Comparison of ENCODE assay signal across 21 cellular contexts in the genomic region with DNA sequence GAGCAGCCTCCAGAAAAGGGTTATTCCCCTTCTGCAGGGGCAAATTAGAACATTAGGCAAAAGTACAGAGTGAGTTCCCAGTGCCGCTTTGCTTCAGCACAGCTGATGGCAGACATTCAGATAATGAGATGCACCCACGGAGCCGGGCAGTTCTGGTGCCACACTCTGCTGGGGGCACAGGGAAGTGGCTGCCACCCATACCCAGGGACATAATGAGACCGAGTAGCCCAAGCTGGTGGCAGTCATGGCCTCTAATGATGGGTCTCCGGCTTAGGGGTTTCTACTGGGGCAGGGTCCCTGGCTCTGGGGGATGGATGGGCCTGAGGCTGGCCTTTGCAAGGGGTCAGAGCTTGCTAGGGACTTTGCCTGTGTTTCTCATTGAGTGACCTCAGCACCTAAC. TPM values are rescaled to one million over a fixed set of nuclear protein-coding genes. Genes with fewer than 3 reads are reported as not detected.
"Had no signal": no experiment of that assay in that cellular context is flagged by ENCODE, and none has a peak within 500 bp of the region (broad histone marks: within the 10 kb centered on the region; RNA-seq: fewer than 3 reads in every experiment).

No MANE protein-coding gene starts in this region.

- ATAC-seq: left lung; naive thymus-derived CD8-positive, alpha-beta T cell; pancreas; stimulated activated naive B cell treated with anti-CD40 and anti-IgM and Interleukin-4, amounts not matched to agents 10 μg/mL and 1 μg/mL and 100 μg/mL, for 72 hours had no signal

- H3K36me3 Mint-ChIP-seq: activated naive CD8-positive, alpha-beta T cell treated with anti-CD3 and anti-CD28 coated beads for 36 hours; memory B cell; naive thymus-derived CD8-positive, alpha-beta T cell; stimulated activated naive B cell treated with anti-CD40 and anti-IgM and Interleukin-4, amounts not matched to agents 10 μg/mL and 1 μg/mL and 100 μg/mL, for 72 hours had no signal

- H3K9me3 ChIP-seq: left lung, pancreas, thyroid gland, uterus had no signal

- H3K27me3 ChIP-seq: brain microvascular endothelial cell, thyroid gland, uterus had no signal

- H3K4me3 ChIP-seq: coronary artery, left lung, pancreas, thyroid gland, uterus had no signal

- H3K4me1 ChIP-seq: pancreas, thyroid gland had no signal

- H3K4me1 Mint-ChIP-seq: activated naive CD8-positive, alpha-beta T cell treated with anti-CD3 and anti-CD28 coated beads for 36 hours; central memory CD8-positive, alpha-beta T cell; memory B cell; stimulated activated naive B cell treated with anti-CD40 and anti-IgM and Interleukin-4, amounts not matched to agents 10 μg/mL and 1 μg/mL and 100 μg/mL, for 72 hours had no signal

- H3K27me3 Mint-ChIP-seq: activated naive CD8-positive, alpha-beta T cell treated with anti-CD3 and anti-CD28 coated beads for 36 hours; memory B cell had no signal

- H3K27ac ChIP-seq: brain microvascular endothelial cell, left lung, pancreas, thyroid gland, uterus, VCaP had no signal

- H3K4me3 Mint-ChIP-seq: activated naive CD8-positive, alpha-beta T cell treated with anti-CD3 and anti-CD28 coated beads for 36 hours; activated T-helper 1 cell treated with anti-CD3 and anti-CD28 coated beads, Interleukin-12 subunit alpha, Interleukin-12 subunit beta, Interleukin-2, Interleukin-4 antibody, amounts not matched to agents 30 ng/mL and 10 ng/mL and 1 ng/mL, durations not matched to agents 14 hours and 24 hours and 36 hours; central memory CD8-positive, alpha-beta T cell; memory B cell; naive thymus-derived CD8-positive, alpha-beta T cell; stimulated activated naive B cell treated with anti-CD40 and anti-IgM and Interleukin-4, amounts not matched to agents 10 μg/mL and 1 μg/mL and 100 μg/mL, for 72 hours; T-helper 1 cell treated with Interleukin-12 subunit alpha and Interleukin-12 subunit beta and Interleukin-4 antibody, amounts not matched to agents 30 μg/mL and 1 μg/mL, for 36 hours had no signal

- H3K36me3 ChIP-seq: brain microvascular endothelial cell, left lung, pancreas, thyroid gland, uterus had no signal

- H3K9me3 Mint-ChIP-seq: activated naive CD8-positive, alpha-beta T cell treated with anti-CD3 and anti-CD28 coated beads for 36 hours; activated T-helper 1 cell treated with anti-CD3 and anti-CD28 coated beads, Interleukin-12 subunit alpha, Interleukin-12 subunit beta, Interleukin-2, Interleukin-4 antibody, amounts not matched to agents 30 ng/mL and 10 ng/mL and 1 ng/mL, durations not matched to agents 14 hours and 24 hours and 36 hours; central memory CD8-positive, alpha-beta T cell; T-helper 1 cell treated with Interleukin-12 subunit alpha and Interleukin-12 subunit beta and Interleukin-4 antibody, amounts not matched to agents 30 μg/mL and 1 μg/mL, for 36 hours had no signal

- H3K27ac Mint-ChIP-seq: activated naive CD8-positive, alpha-beta T cell treated with anti-CD3 and anti-CD28 coated beads for 36 hours; activated T-helper 1 cell treated with anti-CD3 and anti-CD28 coated beads, Interleukin-12 subunit alpha, Interleukin-12 subunit beta, Interleukin-2, Interleukin-4 antibody, amounts not matched to agents 30 ng/mL and 10 ng/mL and 1 ng/mL, durations not matched to agents 14 hours and 24 hours and 36 hours; memory B cell; naive thymus-derived CD8-positive, alpha-beta T cell; stimulated activated naive B cell treated with anti-CD40 and anti-IgM and Interleukin-4, amounts not matched to agents 10 μg/mL and 1 μg/mL and 100 μg/mL, for 72 hours; T-helper 1 cell treated with Interleukin-12 subunit alpha and Interleukin-12 subunit beta and Interleukin-4 antibody, amounts not matched to agents 30 μg/mL and 1 μg/mL, for 36 hours had no signal

- DNase-seq: activated CD4-positive, alpha-beta T cell treated with anti-CD3 and anti-CD28 coated beads for 1 hour; activated CD4-positive, alpha-beta T cell treated with anti-CD3 and anti-CD28 coated beads, Interleukin-2, amount 50 U/mL, for 4 hours; activated naive CD4-positive, alpha-beta T cell; activated naive CD8-positive, alpha-beta T cell treated with anti-CD3 and anti-CD28 coated beads for 36 hours; amygdala; brain microvascular endothelial cell; erythroblast; foreskin melanocyte; stimulated activated naive B cell treated with anti-CD40 and anti-IgM and Interleukin-4, amounts not matched to agents 10 μg/mL and 1 μg/mL and 100 μg/mL, for 72 hours; thyroid gland had no signal

RNA-seq across cellular contexts. Expression of gene GLI2, which starts 26.2 kb away (rescaled TPM):
- total RNA-seq: activated CD8-positive, alpha-beta memory T cell treated with anti-CD3 and anti-CD28 coated beads for 36 hours; activated naive CD8-positive, alpha-beta T cell treated with anti-CD3 and anti-CD28 coated beads for 36 hours; naive thymus-derived CD8-positive, alpha-beta T cell had no signal
- polyA plus RNA-seq: naive thymus-derived CD8-positive, alpha-beta T cell had no signal
